In genomic region chr14:35878272-35879140, GRCh38 we compare ENCODE assay signal across 10 cellular contexts.
DNase-seq lines count a peak whose midpoint lies in the region; ATAC-seq and TF ChIP-seq lines count a peak whose summit lies in the region.
"Had no signal": no experiment of that assay in that cellular context is flagged by ENCODE, and none has a peak within 500 bp of the region (broad histone marks: within the 10 kb centered on the region; RNA-seq: fewer than 3 reads in every experiment).

No MANE protein-coding gene starts in this region.

- no peak overlapping the region for H3K4me3 Mint-ChIP-seq in stimulated activated effector memory CD8-positive, alpha-beta T cell treated with anti-CD3 and anti-CD28 coated beads, Interleukin-12 subunit alpha, Interleukin-12 subunit beta, amount 100 ng/mL, for 72 hours
- H3K4me3 Mint-ChIP-seq: activated T-cell treated with anti-CD3 and anti-CD28 coated beads, Interleukin-2, amount 50 U/mL, for 72 hours; stimulated activated naive CD8-positive, alpha-beta T cell treated with anti-CD3 and anti-CD28 coated beads, Interleukin-15, Interleukin-2, amounts not matched to agents 100 ng/mL and 50 ng/mL, for 24 hours had no signal

- no peak for TF ChIP-seq CTCF in HEK293 (tag by site-specific recombination; IDR thresholded peaks at IDR 0.05)

- H3K36me3 Mint-ChIP-seq in stimulated activated effector memory CD8-positive, alpha-beta T cell treated with anti-CD3 and anti-CD28 coated beads, Interleukin-12 subunit alpha, Interleukin-12 subunit beta, amount 100 ng/mL, for 72 hours, result no peaks in the 10 kb centered on the region

- DNase-seq in SK-N-MC (ENCODE audit: low read depth, low spot score), result no peak
- peak; percentile 83 for DNase-seq in foreskin melanocyte
- DNase-seq in stimulated activated effector memory CD8-positive, alpha-beta T cell treated with anti-CD3 and anti-CD28 coated beads, Interleukin-12 subunit alpha, Interleukin-12 subunit beta, amount 100 ng/mL, for 72 hours (ENCODE audit: low spot score in 2 of 2), result no peak
- DNase-seq in NCI-H524 (lab: John Stamatoyannopoulos, UW), result no peak
- DNase-seq in NCI-H345 (lab: John Stamatoyannopoulos, UW), result no peak
- DNase-seq: activated T-cell treated with anti-CD3 and anti-CD28 coated beads, Interleukin-2, amount 50 U/mL, for 72 hours; mesendoderm had no signal

- no peak overlapping the region for H3K27ac ChIP-seq in HEK293 (ENCODE audit: extremely low read depth, low read depth, low read length)
- H3K27ac ChIP-seq in SK-N-MC, result peak overlapping the region; percentile 76

- no peaks in the 10 kb centered on the region for H3K9me3 Mint-ChIP-seq in stimulated activated effector memory CD8-positive, alpha-beta T cell treated with anti-CD3 and anti-CD28 coated beads, Interleukin-12 subunit alpha, Interleukin-12 subunit beta, amount 100 ng/mL, for 72 hours
- H3K9me3 Mint-ChIP-seq: activated T-cell treated with anti-CD3 and anti-CD28 coated beads, Interleukin-2, amount 50 U/mL, for 72 hours; stimulated activated naive CD8-positive, alpha-beta T cell treated with anti-CD3 and anti-CD28 coated beads, Interleukin-15, Interleukin-2, amounts not matched to agents 100 ng/mL and 50 ng/mL, for 24 hours had no signal

- H3K36me3 ChIP-seq in HEK293 (ENCODE audit: control insufficient read depth in 2 of 2, insufficient read depth in 1 of 2, low read length in 2 of 2) (no peaks in the 10 kb centered on the region), SK-N-MC (ENCODE audit: insufficient read depth, low read length) (no peaks in the 10 kb centered on the region)

- ATAC-seq in stimulated activated effector memory CD8-positive, alpha-beta T cell treated with anti-CD3 and anti-CD28 coated beads, Interleukin-12 subunit alpha, Interleukin-12 subunit beta, amount 100 ng/mL, for 72 hours, result no peak
- ATAC-seq in GM21447 (IDR thresholded peaks at IDR 0.05; ENCODE audit: unreplicated experiment), result no peak
- ATAC-seq: activated T-cell treated with anti-CD3 and anti-CD28 coated beads, Interleukin-2, amount 50 U/mL, for 72 hours had no signal

- H3K9ac ChIP-seq in SK-N-MC (ENCODE audit: insufficient read length), result no peak overlapping the region

- CTCF ChIA-PET in HEK293 (lab: Yijun Ruan, JAX), result interaction anchor here (0.7 to 1.2 kb wide), 3 partner anchors 52 to 1058 kb away, joined by 3 to 7 read pairs (median 3); partner anchors contain the start of gene BRMS1L

- POLR2A ChIA-PET in HEK293 (lab: Yijun Ruan, JAX), result no interaction called here

- peak overlapping the region; percentile 15 for H3K27ac Mint-ChIP-seq in stimulated activated effector memory CD8-positive, alpha-beta T cell treated with anti-CD3 and anti-CD28 coated beads, Interleukin-12 subunit alpha, Interleukin-12 subunit beta, amount 100 ng/mL, for 72 hours
- H3K27ac Mint-ChIP-seq: activated T-cell treated with anti-CD3 and anti-CD28 coated beads, Interleukin-2, amount 50 U/mL, for 72 hours; stimulated activated naive CD8-positive, alpha-beta T cell treated with anti-CD3 and anti-CD28 coated beads, Interleukin-15, Interleukin-2, amounts not matched to agents 100 ng/mL and 50 ng/mL, for 24 hours had no signal

- H3K4me1 ChIP-seq in HEK293 (ENCODE audit: control insufficient read depth, insufficient read depth, low read length), result peaks cover 10% of the 10 kb centered on the region

- H3K9me3 ChIP-seq in HEK293 (ENCODE audit: control insufficient read depth, insufficient read depth, low read depth, low read length) (no peaks in the 10 kb centered on the region), SK-N-MC (ENCODE audit: low read depth, low read length) (no peaks in the 10 kb centered on the region)

- H3K4me3 ChIP-seq in HEK293 (ENCODE audit: low read depth, low read length), result no peak overlapping the region
- H3K4me3 ChIP-seq in SK-N-MC, result peak overlapping the region; percentile 25; the same call in 1 of the 2 replicates

- H3K4me1 Mint-ChIP-seq in stimulated activated effector memory CD8-positive, alpha-beta T cell treated with anti-CD3 and anti-CD28 coated beads, Interleukin-12 subunit alpha, Interleukin-12 subunit beta, amount 100 ng/mL, for 72 hours, result no peaks in the 10 kb centered on the region

TF ChIP-seq in HEK293, 187 proteins besides CTCF, POLR2A, EP300 and RAD21:
- TF ChIP-seq ZNF664 (tag by site-specific recombination; IDR thresholded peaks at IDR 0.05), result no peak
- no peak for TF ChIP-seq ZNF518A (tag by site-specific recombination; conservative IDR thresholded peaks at IDR 0.05; ENCODE audit: low read depth)
- 0 out of 2 replicates have a peak, but pooled peaks have one; percentile 30 for TF ChIP-seq ZNF660 (tag by site-specific recombination; IDR thresholded peaks at IDR 0.05)
- peak; percentile 63 for TF ChIP-seq PRDM6 (tag by site-specific recombination; IDR thresholded peaks at IDR 0.05)
- 0 out of 2 replicates have a peak, but pooled peaks have one; percentile 32 for TF ChIP-seq ZBTB17 (tag by site-specific recombination; IDR thresholded peaks at IDR 0.05)
- peak; percentile 74 for TF ChIP-seq SP7 (tag by site-specific recombination; IDR thresholded peaks at IDR 0.05)
- TF ChIP-seq ZNF335 (tag by site-specific recombination; conservative IDR thresholded peaks at IDR 0.05), result 0 out of 2 replicates have a peak, but pooled peaks have one; percentile 35
